2 cellular contexts compared by ENCODE assay signal in the genomic region with DNA sequence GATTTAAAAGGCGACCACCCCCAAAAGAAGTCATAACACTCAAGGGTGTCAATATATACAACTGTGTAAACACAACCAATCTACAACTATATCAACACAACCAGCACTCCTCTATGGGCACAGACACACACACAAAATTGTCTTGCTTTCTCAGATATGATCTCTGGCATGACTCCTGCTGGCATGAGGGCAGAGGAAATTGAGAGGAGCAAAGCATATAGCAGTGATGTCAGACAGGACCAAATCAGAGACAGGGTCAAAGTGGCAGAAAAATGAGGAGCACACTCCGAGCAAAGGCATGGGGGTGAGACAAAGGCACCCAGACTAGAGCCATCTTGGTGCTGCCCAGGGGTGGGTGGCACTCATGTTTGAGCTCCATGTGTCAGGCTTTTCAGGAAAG.
TF ChIP-seq lines count a peak whose summit lies in the region.

No MANE protein-coding gene starts in this region.

TF ChIP-seq in SK-N-SH, 30 proteins besides CTCF, POLR2A, EP300 and RAD21:
- TF ChIP-seq GATA2 (CRISPR knock-in tag; IDR thresholded peaks at IDR 0.05) (peak; percentile 49), REST (IDR thresholded peaks at IDR 0.05; ENCODE audit: low read depth, low read length) (no peak), MXI1 (IDR thresholded peaks at IDR 0.05; ENCODE audit: low read depth, low read length) (peak; percentile 64; the same call in 1 of the 2 replicates), SIN3A (IDR thresholded peaks at IDR 0.05; ENCODE audit: borderline replicate concordance, low read depth, low read length) (no peak)

TF ChIP-seq in SK-N-SH treated with all-trans-retinoic acid at 6 μM for 48 hours, 23 proteins besides CTCF, POLR2A, EP300 and RAD21:
- no peak for TF ChIP-seq PPARA (CRISPR knock-in tag; IDR thresholded peaks at IDR 0.05; ENCODE audit: borderline replicate concordance)
- no peak for TF ChIP-seq ISL1 (CRISPR knock-in tag; IDR thresholded peaks at IDR 0.05)
- no peak for TF ChIP-seq ZNF8 (CRISPR knock-in tag; IDR thresholded peaks at IDR 0.05)
- TF ChIP-seq, protein P1, sequence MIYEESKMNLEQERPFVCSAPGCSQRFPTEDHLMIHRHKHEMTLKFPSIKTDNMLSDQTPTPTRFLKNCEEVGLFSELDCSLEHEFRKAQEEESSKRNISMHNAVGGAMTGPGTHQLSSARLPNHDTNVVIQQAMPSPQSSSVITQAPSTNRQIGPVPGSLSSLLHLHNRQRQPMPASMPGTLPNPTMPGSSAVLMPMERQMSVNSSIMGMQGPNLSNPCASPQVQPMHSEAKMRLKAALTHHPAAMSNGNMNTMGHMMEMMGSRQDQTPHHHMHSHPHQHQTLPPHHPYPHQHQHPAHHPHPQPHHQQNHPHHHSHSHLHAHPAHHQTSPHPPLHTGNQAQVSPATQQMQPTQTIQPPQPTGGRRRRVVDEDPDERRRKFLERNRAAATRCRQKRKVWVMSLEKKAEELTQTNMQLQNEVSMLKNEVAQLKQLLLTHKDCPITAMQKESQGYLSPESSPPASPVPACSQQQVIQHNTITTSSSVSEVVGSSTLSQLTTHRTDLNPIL (CRISPR knock-in tag; IDR thresholded peaks at IDR 0.05; ENCODE audit: low read depth): no peak
- no peak for TF ChIP-seq ZNF70 (CRISPR knock-in tag; IDR thresholded peaks at IDR 0.05)
- TF ChIP-seq TCF4 (CRISPR knock-in tag; IDR thresholded peaks at IDR 0.05; ENCODE audit: borderline replicate concordance): no peak
- no peak for TF ChIP-seq ZC3H10 (CRISPR knock-in tag; IDR thresholded peaks at IDR 0.05)
- TF ChIP-seq GLIS3 (CRISPR knock-in tag; IDR thresholded peaks at IDR 0.05): no peak
- TF ChIP-seq, protein P2, sequence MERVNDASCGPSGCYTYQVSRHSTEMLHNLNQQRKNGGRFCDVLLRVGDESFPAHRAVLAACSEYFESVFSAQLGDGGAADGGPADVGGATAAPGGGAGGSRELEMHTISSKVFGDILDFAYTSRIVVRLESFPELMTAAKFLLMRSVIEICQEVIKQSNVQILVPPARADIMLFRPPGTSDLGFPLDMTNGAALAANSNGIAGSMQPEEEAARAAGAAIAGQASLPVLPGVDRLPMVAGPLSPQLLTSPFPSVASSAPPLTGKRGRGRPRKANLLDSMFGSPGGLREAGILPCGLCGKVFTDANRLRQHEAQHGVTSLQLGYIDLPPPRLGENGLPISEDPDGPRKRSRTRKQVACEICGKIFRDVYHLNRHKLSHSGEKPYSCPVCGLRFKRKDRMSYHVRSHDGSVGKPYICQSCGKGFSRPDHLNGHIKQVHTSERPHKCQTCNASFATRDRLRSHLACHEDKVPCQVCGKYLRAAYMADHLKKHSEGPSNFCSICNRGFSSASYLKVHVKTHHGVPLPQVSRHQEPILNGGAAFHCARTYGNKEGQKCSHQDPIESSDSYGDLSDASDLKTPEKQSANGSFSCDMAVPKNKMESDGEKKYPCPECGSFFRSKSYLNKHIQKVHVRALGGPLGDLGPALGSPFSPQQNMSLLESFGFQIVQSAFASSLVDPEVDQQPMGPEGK (CRISPR knock-in tag; IDR thresholded peaks at IDR 0.05; ENCODE audit: borderline replicate concordance): no peak
- TF ChIP-seq BACH2 (CRISPR knock-in tag; IDR thresholded peaks at IDR 0.05; ENCODE audit: borderline replicate concordance): no peak
- TF ChIP-seq, protein P3, sequence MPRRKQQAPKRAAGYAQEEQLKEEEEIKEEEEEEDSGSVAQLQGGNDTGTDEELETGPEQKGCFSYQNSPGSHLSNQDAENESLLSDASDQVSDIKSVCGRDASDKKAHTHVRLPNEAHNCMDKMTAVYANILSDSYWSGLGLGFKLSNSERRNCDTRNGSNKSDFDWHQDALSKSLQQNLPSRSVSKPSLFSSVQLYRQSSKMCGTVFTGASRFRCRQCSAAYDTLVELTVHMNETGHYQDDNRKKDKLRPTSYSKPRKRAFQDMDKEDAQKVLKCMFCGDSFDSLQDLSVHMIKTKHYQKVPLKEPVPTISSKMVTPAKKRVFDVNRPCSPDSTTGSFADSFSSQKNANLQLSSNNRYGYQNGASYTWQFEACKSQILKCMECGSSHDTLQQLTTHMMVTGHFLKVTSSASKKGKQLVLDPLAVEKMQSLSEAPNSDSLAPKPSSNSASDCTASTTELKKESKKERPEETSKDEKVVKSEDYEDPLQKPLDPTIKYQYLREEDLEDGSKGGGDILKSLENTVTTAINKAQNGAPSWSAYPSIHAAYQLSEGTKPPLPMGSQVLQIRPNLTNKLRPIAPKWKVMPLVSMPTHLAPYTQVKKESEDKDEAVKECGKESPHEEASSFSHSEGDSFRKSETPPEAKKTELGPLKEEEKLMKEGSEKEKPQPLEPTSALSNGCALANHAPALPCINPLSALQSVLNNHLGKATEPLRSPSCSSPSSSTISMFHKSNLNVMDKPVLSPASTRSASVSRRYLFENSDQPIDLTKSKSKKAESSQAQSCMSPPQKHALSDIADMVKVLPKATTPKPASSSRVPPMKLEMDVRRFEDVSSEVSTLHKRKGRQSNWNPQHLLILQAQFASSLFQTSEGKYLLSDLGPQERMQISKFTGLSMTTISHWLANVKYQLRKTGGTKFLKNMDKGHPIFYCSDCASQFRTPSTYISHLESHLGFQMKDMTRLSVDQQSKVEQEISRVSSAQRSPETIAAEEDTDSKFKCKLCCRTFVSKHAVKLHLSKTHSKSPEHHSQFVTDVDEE (CRISPR knock-in tag; IDR thresholded peaks at IDR 0.05): no peak
